8 cellular contexts compared by ENCODE assay signal in the genomic region with DNA sequence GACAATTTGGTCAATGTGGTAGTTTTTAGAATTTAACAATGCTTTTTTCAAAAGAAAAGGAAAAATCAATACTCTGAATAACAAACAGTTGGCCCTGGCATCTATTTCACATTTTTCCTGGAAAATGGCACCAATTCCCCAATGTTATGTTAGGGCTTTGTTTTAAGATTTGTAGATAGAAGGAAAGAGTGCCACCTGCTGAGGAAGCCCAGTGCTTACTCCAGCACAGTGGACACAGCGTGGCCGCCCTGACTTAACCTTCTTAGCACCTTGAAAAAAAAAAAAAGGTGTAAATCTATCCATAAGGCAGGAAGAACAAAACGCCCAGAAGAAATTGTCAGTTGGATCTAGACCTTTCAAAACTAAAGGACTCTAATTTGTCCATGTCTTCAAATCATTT.
DNase-seq lines count a peak whose midpoint lies in the region; ATAC-seq, FAIRE-seq and TF ChIP-seq lines count a peak whose summit lies in the region.

No MANE protein-coding gene starts in this region.

- no peak overlapping the region for H3K4me3 ChIP-seq in thyroid gland (replicated peaks in 1 of 3)
- H3K4me3 ChIP-seq in CD8-positive, alpha-beta memory T cell (ENCODE audit: low read length) = no peak overlapping the region

- DNase-seq in SKM-1 treated with dmso at 0.1 percent for 144 hours (lab: John Stamatoyannopoulos, UW; ENCODE audit: unreplicated experiment) = peak; percentile 25
- no peak for DNase-seq in SKM-1 (lab: John Stamatoyannopoulos, UW; ENCODE audit: unreplicated experiment)
- DNase-seq in SHP77 treated with DMSO at 0.1 percent for 48 hours (lab: John Stamatoyannopoulos, UW) = peak; percentile 21
- DNase-seq in thyroid gland = peak; percentile 56 to 64
- no peak for DNase-seq in activated naive CD4-positive, alpha-beta T cell treated with anti-CD3 and anti-CD28 coated beads, Interleukin-2, amount 50 U/mL, for 72 hours (ENCODE audit: low spot score in 2 of 2)
- no peak for DNase-seq in NCI-H187 treated with DMSO at 0.1 percent for 48 hours (lab: John Stamatoyannopoulos, UW)
- no peak for DNase-seq in CD8-positive, alpha-beta memory T cell

- H3K27me3 ChIP-seq in thyroid gland = no peaks in the 10 kb centered on the region
- no peaks in the 10 kb centered on the region for H3K27me3 ChIP-seq in CD8-positive, alpha-beta memory T cell (ENCODE audit: insufficient read depth, low read length, poor library complexity, severe bottlenecking)

- H3K9me3 ChIP-seq in thyroid gland = no peaks in the 10 kb centered on the region
- H3K9me3 ChIP-seq in CD8-positive, alpha-beta memory T cell (ENCODE audit: low read length) = no peaks in the 10 kb centered on the region

- TF ChIP-seq POLR2A in thyroid gland (IDR thresholded peaks at IDR 0.05) = no peak

- 34 to 35% methylated on average over 3 of the region's 3 CpGs for WGBS in thyroid gland, 2 donors

- H3K36me3 Mint-ChIP-seq in activated naive CD4-positive, alpha-beta T cell treated with anti-CD3 and anti-CD28 coated beads, Interleukin-2, amount 50 U/mL, for 72 hours = no peaks in the 10 kb centered on the region
- H3K36me3 Mint-ChIP-seq in CD8-positive, alpha-beta memory T cell = no peaks in the 10 kb centered on the region

- H3K27ac Mint-ChIP-seq in activated naive CD4-positive, alpha-beta T cell treated with anti-CD3 and anti-CD28 coated beads, Interleukin-2, amount 50 U/mL, for 72 hours = no peak overlapping the region
- H3K27ac Mint-ChIP-seq in CD8-positive, alpha-beta memory T cell = no peak overlapping the region

- no peaks in the 10 kb centered on the region for H3K4me1 Mint-ChIP-seq in CD8-positive, alpha-beta memory T cell

- CTCF ChIA-PET in CD8-positive, alpha-beta memory T cell (lab: Charles Lee) = no interaction called here

- H3K9me3 Mint-ChIP-seq in activated naive CD4-positive, alpha-beta T cell treated with anti-CD3 and anti-CD28 coated beads, Interleukin-2, amount 50 U/mL, for 72 hours = peaks cover 0 to 4% of the 10 kb centered on the region in 2 donors
- H3K9me3 Mint-ChIP-seq in CD8-positive, alpha-beta memory T cell = peaks cover 2 to 13% (median 8%) of the 10 kb centered on the region in 5 donors

- no peak overlapping the region for H3K4me3 Mint-ChIP-seq in CD8-positive, alpha-beta memory T cell

- H3K36me3 ChIP-seq in thyroid gland = no peaks in the 10 kb centered on the region
- H3K36me3 ChIP-seq in CD8-positive, alpha-beta memory T cell (ENCODE audit: insufficient read depth, low read length) = no peaks in the 10 kb centered on the region

- POLR2A ChIA-PET in CD8-positive, alpha-beta memory T cell (lab: Charles Lee) = no interaction called here

- H3K4me1 ChIP-seq in thyroid gland = no peaks in the 10 kb centered on the region
- H3K4me1 ChIP-seq in CD8-positive, alpha-beta memory T cell (ENCODE audit: insufficient read depth, low read length) = no peaks in the 10 kb centered on the region

- H3K27me3 Mint-ChIP-seq in CD8-positive, alpha-beta memory T cell = no peaks in the 10 kb centered on the region

- intact Hi-C loops in thyroid gland (cut with DNase I) = no loop called here

- ATAC-seq in activated naive CD4-positive, alpha-beta T cell treated with anti-CD3 and anti-CD28 coated beads, Interleukin-2, amount 50 U/mL, for 72 hours = no peak

- FAIRE-seq in islet of Langerhans (lab: Jason Lieb, UNC) = peak; percentile 41

- H3K27ac ChIP-seq in thyroid gland = no peak overlapping the region
- no peak overlapping the region for H3K27ac ChIP-seq in CD8-positive, alpha-beta memory T cell (ENCODE audit: low read depth, low read length)

- TF ChIP-seq CTCF in thyroid gland (IDR thresholded peaks at IDR 0.05) = peak in 4 of 6 experiments; percentile 52 to 69 (median 65)

Comparison
In these comparisons a context has a peak if more than half of its experiments do, and no peak if none do; other contexts are left out.
1. DNase-seq: peak in SKM-1 treated with dmso at 0.1 percent for 144 hours (single experiment), SHP77 treated with DMSO at 0.1 percent for 48 hours (single experiment) and thyroid gland (2 of 2); none in SKM-1 (single experiment), activated naive CD4-positive, alpha-beta T cell treated with anti-CD3 and anti-CD28 coated beads, Interleukin-2, amount 50 U/mL, for 72 hours (0 of 2), NCI-H187 treated with DMSO at 0.1 percent for 48 hours (single experiment) and CD8-positive, alpha-beta memory T cell (0 of 5).